9 cellular contexts compared by ENCODE assay signal in genomic region chr3:45145681-45146614, GRCh38. TPM values are rescaled to one million over a fixed set of nuclear protein-coding genes. Genes with fewer than 3 reads are reported as not detected.
DNase-seq lines count a peak whose midpoint lies in the region; ATAC-seq, FAIRE-seq and TF ChIP-seq lines count a peak whose summit lies in the region.
"Had no signal": no experiment of that assay in that cellular context is flagged by ENCODE, and none has a peak within 500 bp of the region (broad histone marks: within the 10 kb centered on the region; RNA-seq: fewer than 3 reads in every experiment).

Gene CDCP1 (minus strand): TSS chr3:45146378. CDS start chr3:45146287, 91 bp downstream.

- RAD21 ChIA-PET in GM12878 (lab: Charles Lee; ENCODE audit: unreplicated experiment), result interaction anchor here (3.6 kb wide), 1 partner anchor 105 kb away, joined by 16 read pairs; no protein-coding TSS in a partner anchor

- FAIRE-seq in GM12878 (lab: Jason Lieb, UNC), result no peak

- H3K4me2 ChIP-seq in GM12878 (ENCODE audit: control insufficient read depth, insufficient read depth), result no peak within 1 kb of the TSS; the same call in 1 of the 2 replicates

- peaks cover 13% of the 10 kb centered on the region for H3K27me3 ChIP-seq in CD4-positive, alpha-beta memory T cell (ENCODE audit: insufficient read depth, low read length)
- peaks cover 42% of the 10 kb centered on the region for H3K27me3 ChIP-seq in HUES48 (ENCODE audit: control insufficient read depth, insufficient read depth, low read length)
- H3K27me3 ChIP-seq in GM12878 (replicated peaks in 1 of 2; ENCODE audit: control insufficient read depth in 2 of 2, insufficient read depth in 2 of 2, low read length in 1 of 2), result peaks cover 2 to 10% of the 10 kb centered on the region in 2 experiments
- H3K27me3 ChIP-seq in kidney epithelial cell (ENCODE audit: control insufficient read depth, insufficient read depth, low read length), result no peaks in the 10 kb centered on the region

- H3K9me3 Mint-ChIP-seq in CD4-positive, alpha-beta memory T cell, result peaks cover 0 to 12% (median 10%) of the 10 kb centered on the region in 8 donors
- peaks cover 6 to 14% of the 10 kb centered on the region in 2 donors for H3K9me3 Mint-ChIP-seq in stimulated activated naive CD8-positive, alpha-beta T cell treated with anti-CD3 and anti-CD28 coated beads, Interleukin-15, amount 100 ng/mL, for 72 hours

- peak within 1 kb of the TSS in 1 of 2 donors; percentile 28 for H3K4me3 ChIP-seq in CD4-positive, alpha-beta memory T cell (ENCODE audit: low read length in 2 of 2)
- H3K4me3 ChIP-seq in HUES48 (ENCODE audit: low read depth, low read length) (peak within 1 kb of the TSS; percentile 86), GM12878 (no peak within 1 kb of the TSS), kidney epithelial cell (ENCODE audit: low read depth, low read length) (peak within 1 kb of the TSS; percentile 95)

- peaks cover 14% of the 10 kb centered on the region for H3K4me1 ChIP-seq in CD4-positive, alpha-beta memory T cell (ENCODE audit: insufficient read depth, low read length)
- H3K4me1 ChIP-seq in HUES48 (ENCODE audit: control insufficient read depth, insufficient read depth, low read length) (peaks cover 7% of the 10 kb centered on the region), GM12878 (ENCODE audit: control insufficient read depth, insufficient read depth, low read length) (no peaks in the 10 kb centered on the region)

- peaks cover 0 to 3% of the 10 kb centered on the region in 2 donors for H3K36me3 Mint-ChIP-seq in CD4-positive, alpha-beta memory T cell

- H3K27ac ChIP-seq in CD4-positive, alpha-beta memory T cell (ENCODE audit: low read depth, low read length), result no peak within 1 kb of the TSS
- H3K27ac ChIP-seq in HUES48 (ENCODE audit: low read depth, low read length) (peak within 1 kb of the TSS; percentile 12), GM12878 (ENCODE audit: control insufficient read depth, insufficient read depth) (no peak within 1 kb of the TSS)

- SMC1A ChIA-PET in GM12878 (lab: Charles Lee; ENCODE audit: uncharacterized antibody, unreplicated experiment), result interaction anchor here (0.8 to 2.7 kb wide), 6 partner anchors 9 to 62 kb away, joined by 3 to 9 read pairs (median 6); no protein-coding TSS in a partner anchor

- no peak for TF ChIP-seq RAD21 in GM12878 (IDR thresholded peaks at IDR 0.05; ENCODE audit: insufficient read depth, low read depth, low read length)

- no peak for TF ChIP-seq CTCF in GM12878 (IDR thresholded peaks at IDR 0.05 in 2 of 3, conservative IDR thresholded peaks at IDR 0.05 in 1 of 3; ENCODE audit: control insufficient read depth in 2 of 3, extremely low read depth in 1 of 3, insufficient read depth in 1 of 3, low read depth in 3 of 3, low read length in 3 of 3)
- no peak for TF ChIP-seq CTCF in kidney epithelial cell (IDR thresholded peaks at IDR 0.05; ENCODE audit: insufficient read depth, low read length, poor library complexity, severe bottlenecking)

- peak; percentile 74 for ATAC-seq in GM12878
- ATAC-seq in stimulated activated naive CD8-positive, alpha-beta T cell treated with anti-CD3 and anti-CD28 coated beads, Interleukin-15, amount 100 ng/mL, for 72 hours, result peak; percentile 57
- ATAC-seq in HG03378 (IDR thresholded peaks at IDR 0.05; ENCODE audit: unreplicated experiment), result no peak

- peak within 1 kb of the TSS; percentile 73 for H3K9ac ChIP-seq in HUES48 (ENCODE audit: low read depth, low read length)
- no peak within 1 kb of the TSS for H3K9ac ChIP-seq in GM12878 (ENCODE audit: control insufficient read depth, insufficient read depth, low read length)

- in situ Hi-C loops in GM12878 (cut with MboI), result no loop called here

- H3K4me1 Mint-ChIP-seq in CD4-positive, alpha-beta memory T cell, result peaks cover 8 to 32% (median 12%) of the 10 kb centered on the region in 4 donors
- peaks cover 22% of the 10 kb centered on the region for H3K4me1 Mint-ChIP-seq in stimulated activated naive CD8-positive, alpha-beta T cell treated with anti-CD3 and anti-CD28 coated beads, Interleukin-15, amount 100 ng/mL, for 72 hours
- H3K4me1 Mint-ChIP-seq: neural crest cell had no signal

- H3K27ac Mint-ChIP-seq in CD4-positive, alpha-beta memory T cell, result peak within 1 kb of the TSS in 2 of 7 donors; percentile 12 to 79
- peak within 1 kb of the TSS in 1 of 2 donors; percentile 74 for H3K27ac Mint-ChIP-seq in stimulated activated naive CD8-positive, alpha-beta T cell treated with anti-CD3 and anti-CD28 coated beads, Interleukin-15, amount 100 ng/mL, for 72 hours

- 31% methylated on average over 69 of the region's 92 CpGs for WGBS in GM12878 (ENCODE audit: insufficient coverage, insufficient replicate concordance, low lambda C conversion rate, missing lambda C conversion rate)

- no TSS peak for BruUV-seq in GM12878 (replicated peaks; lab: Mats Ljungman, UMichigan)

- H4K20me1 ChIP-seq in GM12878 (ENCODE audit: control insufficient read depth, insufficient read depth), result no peaks in the 10 kb centered on the region

- H2AFZ ChIP-seq in GM12878 (ENCODE audit: control insufficient read depth, low read depth, low read length), result no peak within 1 kb of the TSS

- intact Hi-C loops in CD4-positive, alpha-beta memory T cell (cut with micrococcal nuclease), result no loop called here
- intact Hi-C loops in GM12878 (cut with micrococcal nuclease; ENCODE audit: unreplicated experiment), result no loop called here

- CTCF ChIA-PET in CD4-positive, alpha-beta memory T cell (lab: Charles Lee; ENCODE audit: partially characterized antibody), result interaction anchor here (0.6 to 1.6 kb wide), 2 partner anchors 8 to 11 kb away, joined by 3 to 5 read pairs; no protein-coding TSS in a partner anchor
- CTCF ChIA-PET in GM12878 (lab: Yijun Ruan, JAX), result interaction anchor here (0.5 to 1.8 kb wide), 2 partner anchors 64 to 168 kb away, joined by 4 read pairs; no protein-coding TSS in a partner anchor

- TF ChIP-seq EP300 in GM12878 (IDR thresholded peaks at IDR 0.05; ENCODE audit: borderline replicate concordance in 1 of 2, control insufficient read depth in 1 of 2, low read depth in 2 of 2, low read length in 2 of 2), result no peak

- no peaks in the 10 kb centered on the region for H3K36me3 ChIP-seq in CD4-positive, alpha-beta memory T cell (ENCODE audit: insufficient read depth, low read length)
- H3K36me3 ChIP-seq in HUES48 (ENCODE audit: control insufficient read depth, insufficient read depth, low read length) (no peaks in the 10 kb centered on the region), GM12878 (ENCODE audit: control insufficient read depth in 2 of 2, insufficient read depth in 2 of 2, low read length in 1 of 2) (no peaks in the 10 kb centered on the region), kidney epithelial cell (ENCODE audit: control insufficient read depth, insufficient read depth, low read length) (no peaks in the 10 kb centered on the region)

- H3K27me3 Mint-ChIP-seq in CD4-positive, alpha-beta memory T cell, result peaks cover 31 to 39% of the 10 kb centered on the region in 2 donors
- H3K27me3 Mint-ChIP-seq in stimulated activated naive CD8-positive, alpha-beta T cell treated with anti-CD3 and anti-CD28 coated beads, Interleukin-15, amount 100 ng/mL, for 72 hours, result peaks cover 80% of the 10 kb centered on the region

- no peaks in the 10 kb centered on the region for H3K79me2 ChIP-seq in GM12878 (ENCODE audit: control insufficient read depth, insufficient read depth, low read length)

- H3K4me3 Mint-ChIP-seq in CD4-positive, alpha-beta memory T cell, result peak within 1 kb of the TSS; percentile 79 to 94 (median 86)
- peak within 1 kb of the TSS; percentile 82 to 91 for H3K4me3 Mint-ChIP-seq in stimulated activated naive CD8-positive, alpha-beta T cell treated with anti-CD3 and anti-CD28 coated beads, Interleukin-15, amount 100 ng/mL, for 72 hours
- H3K4me3 Mint-ChIP-seq: neural crest cell had no signal

- POLR2A ChIA-PET in CD4-positive, alpha-beta memory T cell (lab: Charles Lee; ENCODE audit: partially characterized antibody), result no interaction called here
- POLR2A ChIA-PET in GM12878 (lab: Charles Lee), result interaction anchor here (1.7 kb wide), 1 partner anchor 28 kb away, joined by 6 read pairs; no protein-coding TSS in a partner anchor

- H3K9me3 ChIP-seq in CD4-positive, alpha-beta memory T cell (ENCODE audit: control insufficient read depth in 1 of 2, low read length in 2 of 2), result no peaks in the 10 kb centered on the region
- H3K9me3 ChIP-seq in HUES48 (ENCODE audit: control insufficient read depth, insufficient read depth, low read length), result no peaks in the 10 kb centered on the region
- no peaks in the 10 kb centered on the region; the same call in 2 of the 3 replicates for H3K9me3 ChIP-seq in GM12878 (replicated peaks; ENCODE audit: control insufficient read depth, insufficient read depth, low read length)

- no peak for TF ChIP-seq POLR2A in GM12878 (IDR thresholded peaks at IDR 0.05; ENCODE audit: low read depth, low read length)

- DNase-seq in CD4-positive, alpha-beta memory T cell, result no peak
- no peak for DNase-seq in GM12878 (ENCODE audit: low read depth, low spot score)
- no peak for DNase-seq in kidney epithelial cell (ENCODE audit: low read depth)
- DNase-seq in stimulated activated naive CD8-positive, alpha-beta T cell treated with anti-CD3 and anti-CD28 coated beads, Interleukin-15, amount 100 ng/mL, for 72 hours, result no peak
- no peak for DNase-seq in HPDE6-E6E7 (ENCODE audit: extremely low spot score)
- DNase-seq in hepatic stellate cell (ENCODE audit: low spot score), result no peak

RNA-seq across cellular contexts. Expression of gene CDCP1, which starts in this region (rescaled TPM):
- total RNA-seq in CD4-positive, alpha-beta memory T cell, result under 1 TPM; 0.35 to 0.44 TPM
- under 1 TPM; 0.24 to 0.60 TPM for polyA plus RNA-seq in CD4-positive, alpha-beta memory T cell
- 0.86 and 1.5 TPM in 2 replicates for total RNA-seq in GM12878 (2013; cell fraction: nucleolus; rRNA removed)
- total RNA-seq in GM12878 (2014; rRNA removed), result 0.65 and 1.0 TPM in 2 replicates
- 0.46 and 0.58 TPM in 2 replicates for total RNA-seq in GM12878 (2014; rRNA removed; fragmentation: Illumina TruSeq; extraction: Trizol)
- total RNA-seq in GM12878 (2021), result 1.5 and 1.7 TPM in 2 replicates
- polyA plus RNA-seq in GM12878 (2011; ENCODE audit: low read depth), result 0.20 TPM
- 1.2 and 2.2 TPM in 2 replicates for polyA plus RNA-seq in GM12878 (2011; rRNA removed)
- 2.3 and 3.6 TPM in 2 replicates for polyA plus RNA-seq in GM12878 (2011; cell fraction: cytosol; rRNA removed)
- polyA plus RNA-seq in GM12878 (2011; cell fraction: nucleus; rRNA removed), result 1.9 and 2.6 TPM in 2 replicates
- polyA plus RNA-seq in GM12878 (2012), result 0.34 and 0.56 TPM in 2 replicates
- polyA plus RNA-seq in GM12878 (2014; fragmentation: Illumina TruSeq; extraction: Trizol), result 0.51 and 1.1 TPM in 2 replicates
- polyA plus RNA-seq in GM12878 (2014; fragmentation: Nextera tagmentation; extraction: Ambion mirVana), result under 1 TPM; 0.35 to 0.69 TPM
- polyA plus RNA-seq in GM12878 (2014; rRNA removed), result 0.56 and 0.77 TPM in 2 replicates
- 1 to 10 TPM in 1 of 2 experiments, under 1 TPM in 1; 0.71 to 1.1 TPM for polyA plus RNA-seq in GM12878 (2016; fragmentation: Nextera tagmentation; extraction: Ambion mirVana)
- polyA minus RNA-seq in GM12878 (2011; rRNA and poly(A)+ RNA removed), result 3.3 and 3.7 TPM in 2 replicates
- polyA minus RNA-seq in GM12878 (2011; cell fraction: cytosol; rRNA and poly(A)+ RNA removed), result 1.1 and 1.9 TPM in 2 replicates
- 2.0 and 2.1 TPM in 2 replicates for polyA minus RNA-seq in GM12878 (2011; cell fraction: nucleus; rRNA and poly(A)+ RNA removed)
- 82.0 and 92.1 TPM in 2 replicates for total RNA-seq in kidney epithelial cell
- total RNA-seq: neural crest cell had no signal

Comparison
In these comparisons a context has a peak if more than half of its experiments do, and no peak if none do; other contexts are left out.
1. RNA of gene CDCP1 (total RNA-seq): 82.0 to 92.1 TPM in kidney epithelial cell; 0.46 to 1.7 TPM in GM12878 and 0.35 to 0.44 TPM in CD4-positive, alpha-beta memory T cell; every median in the first group is over 10 times any median in the second.